In genomic region chr1:23709229-23709628, GRCh38 we compare ENCODE assay signal across 18 cellular contexts.
"Had no signal": no experiment of that assay in that cellular context is flagged by ENCODE, and none has a peak within 500 bp of the region (broad histone marks: within the 10 kb centered on the region; RNA-seq: fewer than 3 reads in every experiment).

No MANE protein-coding gene starts in this region.

- DNase-seq: activated CD4-positive, alpha-beta memory T cell treated with anti-CD3 and anti-CD28 coated beads for 36 hours; activated CD4-positive, CD25-positive, alpha-beta regulatory T cell treated with anti-CD3 and anti-CD28 coated beads, Interleukin-2, amount 50 U/mL, for 72 hours; activated effector memory CD4-positive, alpha-beta T cell treated with Interleukin-2 at 50 U/mL for 16 hours; activated T-cell treated with anti-CD3 and anti-CD28 coated beads for 4 hours; dermis blood vessel endothelial cell; effector memory CD4-positive, alpha-beta T cell; foreskin fibroblast; mesenchymal stem cell; naive thymus-derived CD4-positive, alpha-beta T cell; stimulated activated CD8-positive, alpha-beta memory T cell treated with anti-CD3 and anti-CD28 coated beads, Interleukin-4, amount 100 ng/mL, for 48 hours had no signal

- H3K4me2 ChIP-seq: hepatocyte had no signal

- H3K27ac Mint-ChIP-seq: activated CD4-positive, alpha-beta memory T cell treated with anti-CD3 and anti-CD28 coated beads for 36 hours; activated naive CD4-positive, alpha-beta T cell treated with anti-CD3 and anti-CD28 coated beads, Interleukin-2, amount 50 U/mL, for 24 hours; stimulated activated naive CD8-positive, alpha-beta T cell treated with anti-CD3 and anti-CD28 coated beads, Interleukin-15, Interleukin-2, amounts not matched to agents 100 ng/mL and 50 ng/mL, for 24 hours; type B pancreatic cell had no signal

- H3K4me3 Mint-ChIP-seq: activated CD4-positive, alpha-beta memory T cell treated with anti-CD3 and anti-CD28 coated beads for 36 hours; activated naive CD4-positive, alpha-beta T cell treated with anti-CD3 and anti-CD28 coated beads, Interleukin-2, amount 50 U/mL, for 24 hours; naive thymus-derived CD4-positive, alpha-beta T cell; stimulated activated naive CD8-positive, alpha-beta T cell treated with anti-CD3 and anti-CD28 coated beads, Interleukin-15, Interleukin-2, amounts not matched to agents 100 ng/mL and 50 ng/mL, for 24 hours; type B pancreatic cell had no signal

- H3K27me3 ChIP-seq: cardiac muscle cell, hepatocyte, suprapubic skin had no signal

- H3K4me1 ChIP-seq: parathyroid adenoma, suprapubic skin had no signal

- H3K9me3 ChIP-seq: suprapubic skin had no signal

- H3K27ac ChIP-seq: cardiac muscle cell, epithelial cell of prostate, hepatocyte, parathyroid adenoma, suprapubic skin had no signal

- H3K9ac ChIP-seq: parathyroid adenoma had no signal

- H3K27me3 Mint-ChIP-seq: activated CD4-positive, alpha-beta memory T cell treated with anti-CD3 and anti-CD28 coated beads for 36 hours; activated naive CD4-positive, alpha-beta T cell treated with anti-CD3 and anti-CD28 coated beads, Interleukin-2, amount 50 U/mL, for 24 hours; naive thymus-derived CD4-positive, alpha-beta T cell; stimulated activated naive CD8-positive, alpha-beta T cell treated with anti-CD3 and anti-CD28 coated beads, Interleukin-15, Interleukin-2, amounts not matched to agents 100 ng/mL and 50 ng/mL, for 24 hours; type B pancreatic cell had no signal

- ATAC-seq: naive thymus-derived CD4-positive, alpha-beta T cell had no signal

- H3K9me3 Mint-ChIP-seq: activated CD4-positive, alpha-beta memory T cell treated with anti-CD3 and anti-CD28 coated beads for 36 hours; activated naive CD4-positive, alpha-beta T cell treated with anti-CD3 and anti-CD28 coated beads, Interleukin-2, amount 50 U/mL, for 24 hours; naive thymus-derived CD4-positive, alpha-beta T cell; stimulated activated naive CD8-positive, alpha-beta T cell treated with anti-CD3 and anti-CD28 coated beads, Interleukin-15, Interleukin-2, amounts not matched to agents 100 ng/mL and 50 ng/mL, for 24 hours; type B pancreatic cell had no signal

- H2AFZ ChIP-seq: hepatocyte, parathyroid adenoma had no signal

- H3K4me3 ChIP-seq: cardiac muscle cell, hepatocyte, suprapubic skin had no signal
